8 cellular contexts compared by ENCODE assay signal in genomic region chr6:31821301-31822037, GRCh38. TPM values are rescaled to one million over a fixed set of nuclear protein-coding genes. Genes with fewer than 3 reads are reported as not detected.
A peak's percentile ranks its signal among the peaks of the same experiment; 100 is the strongest.
DNase-seq lines count a peak whose midpoint lies in the region; ATAC-seq and TF ChIP-seq lines count a peak whose summit lies in the region.

No MANE protein-coding gene starts in this region.

- intact Hi-C loops in CD8-positive, alpha-beta T cell (cut with DNase I, micrococcal nuclease): loop anchor here (1.0 to 2.0 kb wide), 3 partner anchors 9 to 14 kb away; no protein-coding TSS in a partner anchor

- no peaks in the 10 kb centered on the region for H3K27me3 ChIP-seq in CD8-positive, alpha-beta T cell (ENCODE audit: insufficient read depth, low read length)
- H3K27me3 ChIP-seq in mucosa of rectum (ENCODE audit: control insufficient read depth in 2 of 2, insufficient read depth in 2 of 2, low read length in 2 of 2): no peaks in the 10 kb centered on the region

- no peaks in the 10 kb centered on the region for H3K9me3 ChIP-seq in CD8-positive, alpha-beta T cell (ENCODE audit: low read length)
- no peaks in the 10 kb centered on the region for H3K9me3 ChIP-seq in mucosa of rectum (ENCODE audit: control insufficient read depth in 2 of 2, low read length in 2 of 2)

- peak; percentile 32 for TF ChIP-seq POLR2A in erythroblast (IDR thresholded peaks at IDR 0.05; ENCODE audit: low read length)

- H3K4me1 ChIP-seq in CD8-positive, alpha-beta T cell (ENCODE audit: insufficient read depth, low read length): peaks cover 34% of the 10 kb centered on the region
- peaks cover 43 to 52% of the 10 kb centered on the region in 2 donors for H3K4me1 ChIP-seq in mucosa of rectum (ENCODE audit: control insufficient read depth in 2 of 2, insufficient read depth in 2 of 2, low read length in 2 of 2)

- H3K4me3 Mint-ChIP-seq in CD8-positive, alpha-beta T cell: peak overlapping the region; percentile 95
- peak overlapping the region; percentile 93 for H3K4me3 Mint-ChIP-seq in activated CD8-positive, alpha-beta memory T cell treated with anti-CD3 and anti-CD28 coated beads, Interleukin-2, amount 10 ng/mL, durations not matched to agents 7 days and 5 days
- H3K4me3 Mint-ChIP-seq in stimulated activated naive CD8-positive, alpha-beta T cell treated with anti-CD3 and anti-CD28 coated beads, Interleukin-15, Interleukin-2, amounts not matched to agents 100 ng/mL and 50 ng/mL, for 24 hours: peak overlapping the region; percentile 84

- H3K36me3 ChIP-seq in CD8-positive, alpha-beta T cell (ENCODE audit: insufficient read depth, low read length): no peaks in the 10 kb centered on the region
- H3K36me3 ChIP-seq in mucosa of rectum (ENCODE audit: control insufficient read depth in 2 of 2, insufficient read depth in 2 of 2, low read length in 2 of 2): no peaks in the 10 kb centered on the region

- H3K27ac Mint-ChIP-seq in CD8-positive, alpha-beta T cell: peak overlapping the region; percentile 98
- H3K27ac Mint-ChIP-seq in activated CD8-positive, alpha-beta memory T cell treated with anti-CD3 and anti-CD28 coated beads, Interleukin-2, amount 10 ng/mL, durations not matched to agents 7 days and 5 days: peak overlapping the region; percentile 94
- peak overlapping the region; percentile 92 for H3K27ac Mint-ChIP-seq in stimulated activated naive CD8-positive, alpha-beta T cell treated with anti-CD3 and anti-CD28 coated beads, Interleukin-15, Interleukin-2, amounts not matched to agents 100 ng/mL and 50 ng/mL, for 24 hours

- POLR2A ChIA-PET in CD8-positive, alpha-beta T cell (lab: Charles Lee): interaction anchor here (2.3 kb wide), 1 partner anchor 8 kb away, joined by 6 read pairs; no protein-coding TSS in a partner anchor

- no peaks in the 10 kb centered on the region for H3K9me3 Mint-ChIP-seq in CD8-positive, alpha-beta T cell
- H3K9me3 Mint-ChIP-seq in activated CD8-positive, alpha-beta memory T cell treated with anti-CD3 and anti-CD28 coated beads, Interleukin-2, amount 10 ng/mL, durations not matched to agents 7 days and 5 days (ENCODE audit: low read depth): no peaks in the 10 kb centered on the region
- H3K9me3 Mint-ChIP-seq in stimulated activated naive CD8-positive, alpha-beta T cell treated with anti-CD3 and anti-CD28 coated beads, Interleukin-15, Interleukin-2, amounts not matched to agents 100 ng/mL and 50 ng/mL, for 24 hours: no peaks in the 10 kb centered on the region

- H3K27ac ChIP-seq in CD8-positive, alpha-beta T cell (ENCODE audit: low read depth, low read length): peak overlapping the region; percentile 66
- peak overlapping the region; percentile 98 for H3K27ac ChIP-seq in mucosa of rectum (ENCODE audit: low read depth in 2 of 2, low read length in 2 of 2)

- peak in 4 of 7 experiments; percentile 15 to 62 (median 42) for DNase-seq in CD8-positive, alpha-beta T cell
- peak; percentile 54 for DNase-seq in NCI-H460 (ENCODE audit: extremely low read depth, low read depth)
- peak; percentile 67 for DNase-seq in activated CD8-positive, alpha-beta memory T cell treated with anti-CD3 and anti-CD28 coated beads, Interleukin-2, amount 10 ng/mL, durations not matched to agents 7 days and 5 days
- peak; percentile 72 to 81 for DNase-seq in erythroblast (lab: John Stamatoyannopoulos, UW)

- ATAC-seq in CD8-positive, alpha-beta T cell: no peak
- ATAC-seq in GM21619 (IDR thresholded peaks at IDR 0.05; ENCODE audit: unreplicated experiment): peak; percentile 27
- ATAC-seq in activated CD8-positive, alpha-beta memory T cell treated with anti-CD3 and anti-CD28 coated beads, Interleukin-2, amount 10 ng/mL, durations not matched to agents 7 days and 5 days: peak; percentile 46
- ATAC-seq in GM21528 (IDR thresholded peaks at IDR 0.05; ENCODE audit: low FRiP score, unreplicated experiment): no peak

- H3K36me3 Mint-ChIP-seq in CD8-positive, alpha-beta T cell: peaks cover 3% of the 10 kb centered on the region
- H3K36me3 Mint-ChIP-seq in activated CD8-positive, alpha-beta memory T cell treated with anti-CD3 and anti-CD28 coated beads, Interleukin-2, amount 10 ng/mL, durations not matched to agents 7 days and 5 days: peaks cover 11% of the 10 kb centered on the region
- H3K36me3 Mint-ChIP-seq in stimulated activated naive CD8-positive, alpha-beta T cell treated with anti-CD3 and anti-CD28 coated beads, Interleukin-15, Interleukin-2, amounts not matched to agents 100 ng/mL and 50 ng/mL, for 24 hours (ENCODE audit: low read depth): no peaks in the 10 kb centered on the region

- peak overlapping the region; percentile 77 to 82 for H3K9ac ChIP-seq in mucosa of rectum (ENCODE audit: low read depth in 1 of 2, low read length in 2 of 2)

- H3K4me3 ChIP-seq in CD8-positive, alpha-beta T cell (ENCODE audit: low read depth, low read length): peak overlapping the region; percentile 89
- H3K4me3 ChIP-seq in mucosa of rectum (ENCODE audit: low read length in 2 of 2): peak overlapping the region; percentile 59 to 87

- CTCF ChIA-PET in CD8-positive, alpha-beta T cell (lab: Charles Lee): no interaction called here
- CTCF ChIA-PET in activated CD8-positive, alpha-beta memory T cell treated with anti-CD3 and anti-CD28 coated beads, Interleukin-2, amount 10 ng/mL, durations not matched to agents 7 days and 5 days (lab: Charles Lee): interaction anchor here (1.3 to 3.3 kb wide), 6 partner anchors 8 to 118 kb away, joined by 3 to 10 read pairs (median 4); partner anchors contain the start of genes ABHD16A, LSM2 and VARS1

- H3K27me3 Mint-ChIP-seq in CD8-positive, alpha-beta T cell (ENCODE audit: low read depth): no peaks in the 10 kb centered on the region
- no peaks in the 10 kb centered on the region for H3K27me3 Mint-ChIP-seq in activated CD8-positive, alpha-beta memory T cell treated with anti-CD3 and anti-CD28 coated beads, Interleukin-2, amount 10 ng/mL, durations not matched to agents 7 days and 5 days
- no peaks in the 10 kb centered on the region for H3K27me3 Mint-ChIP-seq in stimulated activated naive CD8-positive, alpha-beta T cell treated with anti-CD3 and anti-CD28 coated beads, Interleukin-15, Interleukin-2, amounts not matched to agents 100 ng/mL and 50 ng/mL, for 24 hours

- TF ChIP-seq CTCF in CD8-positive, alpha-beta T cell (IDR thresholded peaks at IDR 0.05): no peak

- H3K4me1 Mint-ChIP-seq in CD8-positive, alpha-beta T cell (ENCODE audit: low read depth): peaks cover 45% of the 10 kb centered on the region
- peaks cover 66% of the 10 kb centered on the region for H3K4me1 Mint-ChIP-seq in activated CD8-positive, alpha-beta memory T cell treated with anti-CD3 and anti-CD28 coated beads, Interleukin-2, amount 10 ng/mL, durations not matched to agents 7 days and 5 days
- H3K4me1 Mint-ChIP-seq in stimulated activated naive CD8-positive, alpha-beta T cell treated with anti-CD3 and anti-CD28 coated beads, Interleukin-15, Interleukin-2, amounts not matched to agents 100 ng/mL and 50 ng/mL, for 24 hours (ENCODE audit: low read depth): peaks cover 66% of the 10 kb centered on the region

RNA-seq across cellular contexts. Expression of gene HSPA1B, which starts 6.1 kb away (rescaled TPM):
- 1 to 10 TPM; 4.9 to 5.2 TPM for total RNA-seq in CD8-positive, alpha-beta T cell
- 58.3 and 60.4 TPM in 2 replicates for total RNA-seq in NCI-H460 (2014; rRNA removed; shearing (Covaris generic))
- polyA plus RNA-seq in NCI-H460 (2014; cell fraction: nucleus; rRNA removed): 83.3 and 100 TPM in 2 replicates
- total RNA-seq in activated CD8-positive, alpha-beta memory T cell treated with anti-CD3 and anti-CD28 coated beads, Interleukin-2, amount 10 ng/mL, durations not matched to agents 7 days and 5 days: 10 to 100 TPM; 64.6 to 71.6 TPM

RNA-seq across cellular contexts. Expression of gene HSPA1A, which starts 6.1 kb away (rescaled TPM):
- total RNA-seq in CD8-positive, alpha-beta T cell: 1 to 10 TPM; 2.1 to 2.2 TPM
- 43.3 and 46.7 TPM in 2 replicates for total RNA-seq in NCI-H460 (2014; rRNA removed; shearing (Covaris generic))
- 58.3 and 100 TPM in 2 replicates for polyA plus RNA-seq in NCI-H460 (2014; cell fraction: nucleus; rRNA removed)
- total RNA-seq in activated CD8-positive, alpha-beta memory T cell treated with anti-CD3 and anti-CD28 coated beads, Interleukin-2, amount 10 ng/mL, durations not matched to agents 7 days and 5 days: 100 to 1,000 TPM; 124 to 137 TPM

RNA-seq across cellular contexts. Expression of gene HSPA1L, which starts 6.4 kb away (rescaled TPM):
- total RNA-seq in CD8-positive, alpha-beta T cell: 1 to 10 TPM; 1.2 TPM
- 0.82 and 1.0 TPM in 2 replicates for total RNA-seq in NCI-H460 (2014; rRNA removed; shearing (Covaris generic))
- 0.10 TPM in 1 of 2 replicates, not detected in the other for polyA plus RNA-seq in NCI-H460 (2014; cell fraction: nucleus; rRNA removed)
- total RNA-seq in activated CD8-positive, alpha-beta memory T cell treated with anti-CD3 and anti-CD28 coated beads, Interleukin-2, amount 10 ng/mL, durations not matched to agents 7 days and 5 days: 1 to 10 TPM; 2.9 to 3.1 TPM

RNA-seq across cellular contexts. Expression of gene LSM2, which starts 14.7 kb away (rescaled TPM):
- 10 to 100 TPM; 19.6 to 26.4 TPM for total RNA-seq in CD8-positive, alpha-beta T cell
- 62.6 and 64.3 TPM in 2 replicates for total RNA-seq in NCI-H460 (2014; rRNA removed; shearing (Covaris generic))
- polyA plus RNA-seq in NCI-H460 (2014; cell fraction: nucleus; rRNA removed): 51.6 and 78.9 TPM in 2 replicates
- 100 to 1,000 TPM; 124 to 129 TPM for total RNA-seq in activated CD8-positive, alpha-beta memory T cell treated with anti-CD3 and anti-CD28 coated beads, Interleukin-2, amount 10 ng/mL, durations not matched to agents 7 days and 5 days

RNA-seq across cellular contexts. Expression of gene VARS1, which starts 25.9 kb away (rescaled TPM):
- 10 to 100 TPM; 29.8 to 33.3 TPM for total RNA-seq in CD8-positive, alpha-beta T cell
- 42.1 and 46.7 TPM in 2 replicates for total RNA-seq in NCI-H460 (2014; rRNA removed; shearing (Covaris generic))
- 123 and 136 TPM in 2 replicates for polyA plus RNA-seq in NCI-H460 (2014; cell fraction: nucleus; rRNA removed)
- total RNA-seq in activated CD8-positive, alpha-beta memory T cell treated with anti-CD3 and anti-CD28 coated beads, Interleukin-2, amount 10 ng/mL, durations not matched to agents 7 days and 5 days: 100 to 1,000 TPM; 107 to 140 TPM

Comparison
In these comparisons a context has a peak if more than half of its experiments do, and no peak if none do; other contexts are left out.
1. ATAC-seq: peak in GM21619 (single experiment) and activated CD8-positive, alpha-beta memory T cell treated with anti-CD3 and anti-CD28 coated beads, Interleukin-2, amount 10 ng/mL, durations not matched to agents 7 days and 5 days (single experiment); none in CD8-positive, alpha-beta T cell (single experiment) and GM21528 (single experiment).
2. RNA of gene HSPA1A, which starts 6.1 kb away (total RNA-seq): 124 to 137 TPM in activated CD8-positive, alpha-beta memory T cell treated with anti-CD3 and anti-CD28 coated beads, Interleukin-2, amount 10 ng/mL, durations not matched to agents 7 days and 5 days and 43.3 to 46.7 TPM in NCI-H460; 2.1 to 2.2 TPM in CD8-positive, alpha-beta T cell; every median in the first group is over 10 times any median in the second.
3. Peak in every context shown above with its lines, with median percentiles within 50 percentile points of each other: DNase-seq, H3K27ac Mint-ChIP-seq and H3K4me3 Mint-ChIP-seq.